Comparison of ENCODE assay signal across 9 cellular contexts in the genomic region with DNA sequence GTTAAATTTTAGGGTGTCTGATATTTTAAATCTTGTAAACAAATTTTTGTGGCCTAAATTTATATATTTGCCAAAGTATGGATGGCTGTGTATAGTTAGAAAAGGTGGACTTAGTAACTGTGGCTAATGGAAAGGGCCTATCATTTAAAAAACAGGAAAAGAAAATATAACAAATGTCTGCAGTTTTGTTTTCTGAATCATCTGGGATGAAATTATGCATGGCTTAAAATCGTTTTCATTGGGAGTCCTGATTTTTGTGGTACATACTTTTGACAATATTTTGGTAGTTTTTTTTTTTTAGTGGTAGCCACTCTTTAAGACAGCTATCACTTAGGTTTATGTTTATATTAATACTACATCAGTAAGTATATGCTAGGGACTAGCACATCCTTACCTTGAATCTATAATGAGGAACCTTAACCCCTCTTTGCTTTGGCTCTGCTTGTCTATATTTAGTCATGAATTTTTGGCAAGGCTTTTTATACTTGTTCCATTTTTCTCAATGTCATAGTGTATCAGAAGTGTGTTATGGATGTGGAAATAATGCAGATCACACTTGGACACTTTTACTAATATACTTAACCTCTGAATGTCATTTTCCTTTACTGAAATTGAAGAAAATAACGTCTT. TPM values are rescaled to one million over a fixed set of nuclear protein-coding genes. Genes with fewer than 3 reads are reported as not detected.
A peak's percentile ranks its signal among the peaks of the same experiment; 100 is the strongest.
DNase-seq lines count a peak whose midpoint lies in the region; ATAC-seq, FAIRE-seq and TF ChIP-seq lines count a peak whose summit lies in the region.
"Had no signal": no experiment of that assay in that cellular context is flagged by ENCODE, and none has a peak within 500 bp of the region (broad histone marks: within the 10 kb centered on the region; RNA-seq: fewer than 3 reads in every experiment).

No MANE protein-coding gene starts in this region.

- peak overlapping the region; percentile 78 for H3K4me2 ChIP-seq in A549

- peak overlapping the region; percentile 59 for H3K9ac ChIP-seq in mucosa of stomach (ENCODE audit: low read length)

- no peak for DNase-seq in A549 (ENCODE audit: low read depth in 1 of 2, low spot score in 1 of 2)
- DNase-seq in HCEC 1CT, result peak; percentile 26
- DNase-seq in brain microvascular endothelial cell, result no peak
- no peak for DNase-seq in RPMI8226
- DNase-seq in SW 1271 (lab: John Stamatoyannopoulos, UW), result no peak
- DNase-seq in T1000 (lab: John Stamatoyannopoulos, UW), result no peak
- no peak for DNase-seq in Kasumi-1 (lab: John Stamatoyannopoulos, UW)
- DNase-seq: MV-4-11 had no signal

- TF ChIP-seq CTCF in A549 (IDR thresholded peaks at IDR 0.05), result no peak
- no peak for TF ChIP-seq CTCF in brain microvascular endothelial cell (IDR thresholded peaks at IDR 0.05; ENCODE audit: low read depth, low read length, missing control alignments)

- H3K9me3 ChIP-seq in A549, result no peaks in the 10 kb centered on the region
- H3K9me3 ChIP-seq in mucosa of stomach (ENCODE audit: control insufficient read depth, low read length), result no peaks in the 10 kb centered on the region

- CTCF ChIA-PET in A549 (lab: Yijun Ruan, JAX), result interaction anchor here (0.6 to 0.7 kb wide), 2 partner anchors 94 to 218 kb away, joined by 3 read pairs; no protein-coding TSS in a partner anchor

- TF ChIP-seq RAD21 in A549 (conservative IDR thresholded peaks at IDR 0.05 in 1 of 2, IDR thresholded peaks at IDR 0.05 in 1 of 2), result no peak

- in situ Hi-C loops in brain microvascular endothelial cell (cut with HindIII; ENCODE audit: low pct_ligation_motif_present, low sequenced_read_pairs), result no loop called here

- POLR2A ChIA-PET in A549 (lab: Yijun Ruan, JAX), result no interaction called here

- FAIRE-seq in A549 (lab: Jason Lieb, UNC), result no peak

- ATAC-seq in A549, result no peak

- TF ChIP-seq EP300 in A549 (IDR thresholded peaks at IDR 0.05), result no peak

- H3K27ac ChIP-seq in A549 (peak overlapping the region in 1 of 2 experiments; percentile 11; a peak in 1 of 6 replicates), brain microvascular endothelial cell (peak overlapping the region; percentile 70)

- TF ChIP-seq POLR2A in A549 (IDR thresholded peaks at IDR 0.05; ENCODE audit: low read length), result no peak

- no peaks in the 10 kb centered on the region for H3K36me3 ChIP-seq in brain microvascular endothelial cell (replicated peaks)
- H3K36me3 ChIP-seq in mucosa of stomach (ENCODE audit: control insufficient read depth, insufficient read depth, low read length), result no peaks in the 10 kb centered on the region

- H3K27me3 ChIP-seq in brain microvascular endothelial cell (replicated peaks) (no peaks in the 10 kb centered on the region), mucosa of stomach (ENCODE audit: control insufficient read depth, insufficient read depth, low read length) (no peaks in the 10 kb centered on the region)

- H3K4me3 ChIP-seq in A549, result peak overlapping the region; percentile 87; the same call in 2 of the 3 replicates
- H3K4me3 ChIP-seq in brain microvascular endothelial cell (ENCODE audit: low read depth, low read length), result peak overlapping the region; percentile 83
- no peak overlapping the region for H3K4me3 ChIP-seq in mucosa of stomach (ENCODE audit: low read length)

- 13% methylated on average over 2 of the region's 2 CpGs for WGBS in A549 (ENCODE audit: missing lambda C conversion rate)

- H3K4me1 ChIP-seq in A549 (peaks cover 41% of the 10 kb centered on the region; the same call in 2 of the 3 replicates), mucosa of stomach (ENCODE audit: control insufficient read depth, insufficient read depth, low read length) (no peaks in the 10 kb centered on the region)

TF ChIP-seq in A549, 52 proteins besides CTCF, POLR2A, EP300 and RAD21:
- no peak for TF ChIP-seq KDM1A (IDR thresholded peaks at IDR 0.05; ENCODE audit: low read depth)
- TF ChIP-seq HOXB13 (CRISPR knock-in tag; IDR thresholded peaks at IDR 0.05; ENCODE audit: low read depth), result no peak
- TF ChIP-seq PHF8 (IDR thresholded peaks at IDR 0.05; ENCODE audit: borderline replicate concordance, low read depth), result no peak
- TF ChIP-seq RARB (CRISPR knock-in tag; IDR thresholded peaks at IDR 0.05), result no peak
- TF ChIP-seq FOSB (CRISPR knock-in tag; IDR thresholded peaks at IDR 0.05), result no peak
- no peak for TF ChIP-seq RCOR1 (IDR thresholded peaks at IDR 0.05; ENCODE audit: low read depth, low read length)
- no peak for TF ChIP-seq TFCP2L1 (CRISPR knock-in tag; IDR thresholded peaks at IDR 0.05)
- TF ChIP-seq CHD2 (IDR thresholded peaks at IDR 0.05; ENCODE audit: low read length, partially characterized antibody), result no peak
- TF ChIP-seq, protein P1, sequence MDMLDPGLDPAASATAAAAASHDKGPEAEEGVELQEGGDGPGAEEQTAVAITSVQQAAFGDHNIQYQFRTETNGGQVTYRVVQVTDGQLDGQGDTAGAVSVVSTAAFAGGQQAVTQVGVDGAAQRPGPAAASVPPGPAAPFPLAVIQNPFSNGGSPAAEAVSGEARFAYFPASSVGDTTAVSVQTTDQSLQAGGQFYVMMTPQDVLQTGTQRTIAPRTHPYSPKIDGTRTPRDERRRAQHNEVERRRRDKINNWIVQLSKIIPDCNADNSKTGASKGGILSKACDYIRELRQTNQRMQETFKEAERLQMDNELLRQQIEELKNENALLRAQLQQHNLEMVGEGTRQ (IDR thresholded peaks at IDR 0.05), result no peak
- TF ChIP-seq SMC3 (IDR thresholded peaks at IDR 0.05), result no peak
- TF ChIP-seq, protein P2, sequence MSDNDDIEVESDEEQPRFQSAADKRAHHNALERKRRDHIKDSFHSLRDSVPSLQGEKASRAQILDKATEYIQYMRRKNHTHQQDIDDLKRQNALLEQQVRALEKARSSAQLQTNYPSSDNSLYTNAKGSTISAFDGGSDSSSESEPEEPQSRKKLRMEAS (IDR thresholded peaks at IDR 0.05), result no peak
- TF ChIP-seq GATA3 (IDR thresholded peaks at IDR 0.05; ENCODE audit: borderline replicate concordance), result no peak
- TF ChIP-seq MAZ (IDR thresholded peaks at IDR 0.05; ENCODE audit: borderline replicate concordance, low read depth, low read length), result no peak
TF ChIP-seq in A549: peak in this region for 0.

RNA-seq across cellular contexts. Expression of a gene that starts 5.6 kb away (rescaled TPM):
- 16.3 and 19.2 TPM in 2 replicates for polyA plus RNA-seq in A549 (2011; rRNA removed)
- polyA plus RNA-seq in A549 (2012; cell fraction: cytosol; rRNA removed), result 10.8 and 12.2 TPM in 2 replicates
- polyA plus RNA-seq in A549 (2012; cell fraction: nucleus; rRNA removed), result 15.1 and 20.0 TPM in 2 replicates
- polyA plus RNA-seq in A549 (2017; fragmentation: RNase III; extraction: RNeasy Plus Mini Kit Qiagen cat#74134 plus additional on column Dnase treatment), result 13.5 to 14.3 TPM (median 14.1 TPM) in 3 replicates
- 93.0 and 94.2 TPM in 2 replicates for polyA minus RNA-seq in A549 (2011; rRNA and poly(A)+ RNA removed)
